1 cellular context compared by ENCODE assay signal in the genomic region with DNA sequence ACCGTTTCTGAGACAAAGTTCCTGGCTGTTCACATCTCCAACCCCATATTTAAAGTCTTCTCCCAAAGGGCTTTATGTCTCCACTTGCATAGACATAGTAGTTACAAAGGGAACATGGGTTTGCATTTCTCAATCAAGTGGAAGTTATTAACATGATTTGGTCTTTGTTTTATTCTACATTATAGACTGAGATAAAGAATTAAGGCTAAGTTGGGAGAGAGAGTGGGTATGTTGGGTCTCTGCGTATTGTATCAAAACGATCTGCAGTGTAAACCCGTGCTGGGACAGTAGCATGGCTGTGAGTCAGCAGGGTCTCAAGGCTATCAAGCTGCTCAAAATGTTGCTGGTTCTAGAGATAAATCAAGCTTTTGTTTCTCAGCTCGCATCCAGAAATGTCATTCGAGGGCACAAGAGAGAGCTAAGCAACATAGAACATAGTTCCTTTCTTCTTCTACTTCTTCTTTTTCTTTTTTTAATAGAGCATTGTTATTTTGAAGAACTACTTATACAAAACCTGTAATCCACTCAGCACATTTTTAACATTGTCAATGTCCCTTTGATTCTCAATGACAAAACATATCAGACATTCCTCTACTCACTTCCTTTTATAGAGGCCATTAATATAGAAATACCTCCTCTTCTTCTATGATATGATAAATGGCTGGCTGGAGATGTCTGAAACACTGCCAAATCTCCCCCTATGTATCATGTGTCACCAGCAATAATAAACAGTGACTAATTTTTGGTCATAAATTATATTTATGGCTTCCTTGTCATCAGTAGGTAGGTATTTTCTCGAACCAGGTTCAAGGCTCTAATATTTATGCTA.
TF ChIP-seq lines count a peak whose summit lies in the region.

No MANE protein-coding gene starts in this region.

TF ChIP-seq in HepG2, 621 proteins besides CTCF, POLR2A, EP300 and RAD21 (continued from another document and continues in another):
- TF ChIP-seq, protein P1, sequence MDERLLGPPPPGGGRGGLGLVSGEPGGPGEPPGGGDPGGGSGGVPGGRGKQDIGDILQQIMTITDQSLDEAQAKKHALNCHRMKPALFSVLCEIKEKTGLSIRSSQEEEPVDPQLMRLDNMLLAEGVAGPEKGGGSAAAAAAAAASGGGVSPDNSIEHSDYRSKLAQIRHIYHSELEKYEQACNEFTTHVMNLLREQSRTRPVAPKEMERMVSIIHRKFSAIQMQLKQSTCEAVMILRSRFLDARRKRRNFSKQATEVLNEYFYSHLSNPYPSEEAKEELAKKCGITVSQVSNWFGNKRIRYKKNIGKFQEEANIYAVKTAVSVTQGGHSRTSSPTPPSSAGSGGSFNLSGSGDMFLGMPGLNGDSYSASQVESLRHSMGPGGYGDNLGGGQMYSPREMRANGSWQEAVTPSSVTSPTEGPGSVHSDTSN (CRISPR knock-in tag; IDR thresholded peaks at IDR 0.05): no peak
- TF ChIP-seq SALL1 (CRISPR knock-in tag; IDR thresholded peaks at IDR 0.05): peak; percentile 42; the same call in 1 of the 2 replicates
- TF ChIP-seq RXRB (CRISPR knock-in tag; IDR thresholded peaks at IDR 0.05; ENCODE audit: borderline replicate concordance): peak; percentile 77
- TF ChIP-seq SOX6 (IDR thresholded peaks at IDR 0.05): no peak
- TF ChIP-seq SOX6 (CRISPR knock-in tag; IDR thresholded peaks at IDR 0.05): peak; percentile 65
- peak; percentile 44; the same call in 1 of the 2 replicates for TF ChIP-seq RBFOX2 (IDR thresholded peaks at IDR 0.05; ENCODE audit: low read depth, low read length)
- TF ChIP-seq, protein P2, sequence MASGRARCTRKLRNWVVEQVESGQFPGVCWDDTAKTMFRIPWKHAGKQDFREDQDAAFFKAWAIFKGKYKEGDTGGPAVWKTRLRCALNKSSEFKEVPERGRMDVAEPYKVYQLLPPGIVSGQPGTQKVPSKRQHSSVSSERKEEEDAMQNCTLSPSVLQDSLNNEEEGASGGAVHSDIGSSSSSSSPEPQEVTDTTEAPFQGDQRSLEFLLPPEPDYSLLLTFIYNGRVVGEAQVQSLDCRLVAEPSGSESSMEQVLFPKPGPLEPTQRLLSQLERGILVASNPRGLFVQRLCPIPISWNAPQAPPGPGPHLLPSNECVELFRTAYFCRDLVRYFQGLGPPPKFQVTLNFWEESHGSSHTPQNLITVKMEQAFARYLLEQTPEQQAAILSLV (CRISPR knock-in tag; IDR thresholded peaks at IDR 0.05; ENCODE audit: borderline replicate concordance): no peak
- 0 out of 2 replicates have a peak, but pooled peaks have one; percentile 20 for TF ChIP-seq ZNF331 (CRISPR knock-in tag; IDR thresholded peaks at IDR 0.05)
- TF ChIP-seq HOXA3 (CRISPR knock-in tag; IDR thresholded peaks at IDR 0.05): peak; percentile 31; the same call in 1 of the 2 replicates
- TF ChIP-seq ZNF556 (CRISPR knock-in tag; IDR thresholded peaks at IDR 0.05; ENCODE audit: borderline replicate concordance): no peak
- TF ChIP-seq, protein P3, sequence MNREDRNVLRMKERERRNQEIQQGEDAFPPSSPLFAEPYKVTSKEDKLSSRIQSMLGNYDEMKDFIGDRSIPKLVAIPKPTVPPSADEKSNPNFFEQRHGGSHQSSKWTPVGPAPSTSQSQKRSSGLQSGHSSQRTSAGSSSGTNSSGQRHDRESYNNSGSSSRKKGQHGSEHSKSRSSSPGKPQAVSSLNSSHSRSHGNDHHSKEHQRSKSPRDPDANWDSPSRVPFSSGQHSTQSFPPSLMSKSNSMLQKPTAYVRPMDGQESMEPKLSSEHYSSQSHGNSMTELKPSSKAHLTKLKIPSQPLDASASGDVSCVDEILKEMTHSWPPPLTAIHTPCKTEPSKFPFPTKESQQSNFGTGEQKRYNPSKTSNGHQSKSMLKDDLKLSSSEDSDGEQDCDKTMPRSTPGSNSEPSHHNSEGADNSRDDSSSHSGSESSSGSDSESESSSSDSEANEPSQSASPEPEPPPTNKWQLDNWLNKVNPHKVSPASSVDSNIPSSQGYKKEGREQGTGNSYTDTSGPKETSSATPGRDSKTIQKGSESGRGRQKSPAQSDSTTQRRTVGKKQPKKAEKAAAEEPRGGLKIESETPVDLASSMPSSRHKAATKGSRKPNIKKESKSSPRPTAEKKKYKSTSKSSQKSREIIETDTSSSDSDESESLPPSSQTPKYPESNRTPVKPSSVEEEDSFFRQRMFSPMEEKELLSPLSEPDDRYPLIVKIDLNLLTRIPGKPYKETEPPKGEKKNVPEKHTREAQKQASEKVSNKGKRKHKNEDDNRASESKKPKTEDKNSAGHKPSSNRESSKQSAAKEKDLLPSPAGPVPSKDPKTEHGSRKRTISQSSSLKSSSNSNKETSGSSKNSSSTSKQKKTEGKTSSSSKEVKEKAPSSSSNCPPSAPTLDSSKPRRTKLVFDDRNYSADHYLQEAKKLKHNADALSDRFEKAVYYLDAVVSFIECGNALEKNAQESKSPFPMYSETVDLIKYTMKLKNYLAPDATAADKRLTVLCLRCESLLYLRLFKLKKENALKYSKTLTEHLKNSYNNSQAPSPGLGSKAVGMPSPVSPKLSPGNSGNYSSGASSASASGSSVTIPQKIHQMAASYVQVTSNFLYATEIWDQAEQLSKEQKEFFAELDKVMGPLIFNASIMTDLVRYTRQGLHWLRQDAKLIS (CRISPR knock-in tag; IDR thresholded peaks at IDR 0.05): peak; percentile 39; the same call in 1 of the 2 replicates
- TF ChIP-seq, protein P4, sequence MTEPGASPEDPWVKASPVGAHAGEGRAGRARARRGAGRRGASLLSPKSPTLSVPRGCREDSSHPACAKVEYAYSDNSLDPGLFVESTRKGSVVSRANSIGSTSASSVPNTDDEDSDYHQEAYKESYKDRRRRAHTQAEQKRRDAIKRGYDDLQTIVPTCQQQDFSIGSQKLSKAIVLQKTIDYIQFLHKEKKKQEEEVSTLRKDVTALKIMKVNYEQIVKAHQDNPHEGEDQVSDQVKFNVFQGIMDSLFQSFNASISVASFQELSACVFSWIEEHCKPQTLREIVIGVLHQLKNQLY (CRISPR knock-in tag; IDR thresholded peaks at IDR 0.05): no peak
- TF ChIP-seq ARNT (IDR thresholded peaks at IDR 0.05): no peak
- TF ChIP-seq, protein P5, sequence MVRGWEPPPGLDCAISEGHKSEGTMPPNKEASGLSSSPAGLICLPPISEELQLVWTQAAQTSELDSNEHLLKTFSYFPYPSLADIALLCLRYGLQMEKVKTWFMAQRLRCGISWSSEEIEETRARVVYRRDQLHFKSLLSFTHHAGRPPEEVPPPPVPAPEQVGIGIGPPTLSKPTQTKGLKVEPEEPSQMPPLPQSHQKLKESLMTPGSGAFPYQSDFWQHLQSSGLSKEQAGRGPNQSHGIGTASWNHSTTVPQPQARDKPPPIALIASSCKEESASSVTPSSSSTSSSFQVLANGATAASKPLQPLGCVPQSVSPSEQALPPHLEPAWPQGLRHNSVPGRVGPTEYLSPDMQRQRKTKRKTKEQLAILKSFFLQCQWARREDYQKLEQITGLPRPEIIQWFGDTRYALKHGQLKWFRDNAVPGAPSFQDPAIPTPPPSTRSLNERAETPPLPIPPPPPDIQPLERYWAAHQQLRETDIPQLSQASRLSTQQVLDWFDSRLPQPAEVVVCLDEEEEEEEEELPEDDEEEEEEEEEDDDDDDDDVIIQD (CRISPR knock-in tag; IDR thresholded peaks at IDR 0.05; ENCODE audit: low read depth): peak; percentile 48; the same call in 1 of the 2 replicates
- peak; percentile 41; the same call in 1 of the 2 replicates for TF ChIP-seq CREM (IDR thresholded peaks at IDR 0.05)
- TF ChIP-seq CREM (CRISPR knock-in tag; IDR thresholded peaks at IDR 0.05): no peak
- no peak for TF ChIP-seq ZNF674 (CRISPR knock-in tag; IDR thresholded peaks at IDR 0.05; ENCODE audit: low read depth)
- TF ChIP-seq MXI1 (IDR thresholded peaks at IDR 0.05; ENCODE audit: borderline replicate concordance, low read depth, low read length): peak; percentile 27; the same call in 1 of the 3 replicates
- TF ChIP-seq ZNF337 (CRISPR knock-in tag; IDR thresholded peaks at IDR 0.05; ENCODE audit: borderline replicate concordance, low read depth): no peak
- 0 out of 2 replicates have a peak, but pooled peaks have one; percentile 52 for TF ChIP-seq ZNF792 (CRISPR knock-in tag; IDR thresholded peaks at IDR 0.05)
- TF ChIP-seq KLF15 (CRISPR knock-in tag; IDR thresholded peaks at IDR 0.05; ENCODE audit: borderline replicate concordance): no peak
- peak; percentile 41; the same call in 1 of the 2 replicates for TF ChIP-seq ZBTB7B (CRISPR knock-in tag; IDR thresholded peaks at IDR 0.05)
- TF ChIP-seq KAT7 (CRISPR knock-in tag; IDR thresholded peaks at IDR 0.05; ENCODE audit: borderline replicate concordance): 0 out of 2 replicates have a peak, but pooled peaks have one; percentile 38
- TF ChIP-seq, protein P6, sequence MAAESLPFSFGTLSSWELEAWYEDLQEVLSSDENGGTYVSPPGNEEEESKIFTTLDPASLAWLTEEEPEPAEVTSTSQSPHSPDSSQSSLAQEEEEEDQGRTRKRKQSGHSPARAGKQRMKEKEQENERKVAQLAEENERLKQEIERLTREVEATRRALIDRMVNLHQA (CRISPR knock-in tag; IDR thresholded peaks at IDR 0.05): no peak
- TF ChIP-seq TBL1XR1 (IDR thresholded peaks at IDR 0.05; ENCODE audit: borderline replicate concordance, low read length, partially characterized antibody): no peak
- TF ChIP-seq, protein P7, sequence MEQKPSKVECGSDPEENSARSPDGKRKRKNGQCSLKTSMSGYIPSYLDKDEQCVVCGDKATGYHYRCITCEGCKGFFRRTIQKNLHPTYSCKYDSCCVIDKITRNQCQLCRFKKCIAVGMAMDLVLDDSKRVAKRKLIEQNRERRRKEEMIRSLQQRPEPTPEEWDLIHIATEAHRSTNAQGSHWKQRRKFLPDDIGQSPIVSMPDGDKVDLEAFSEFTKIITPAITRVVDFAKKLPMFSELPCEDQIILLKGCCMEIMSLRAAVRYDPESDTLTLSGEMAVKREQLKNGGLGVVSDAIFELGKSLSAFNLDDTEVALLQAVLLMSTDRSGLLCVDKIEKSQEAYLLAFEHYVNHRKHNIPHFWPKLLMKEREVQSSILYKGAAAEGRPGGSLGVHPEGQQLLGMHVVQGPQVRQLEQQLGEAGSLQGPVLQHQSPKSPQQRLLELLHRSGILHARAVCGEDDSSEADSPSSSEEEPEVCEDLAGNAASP (CRISPR knock-in tag; IDR thresholded peaks at IDR 0.05; ENCODE audit: borderline replicate concordance): peak; percentile 95; the same call in 1 of the 2 replicates
- peak; percentile 68; the same call in 1 of the 2 replicates for TF ChIP-seq POLR2G (IDR thresholded peaks at IDR 0.05; ENCODE audit: low read depth, low read length)
- peak; percentile 37 for TF ChIP-seq ASH2L (IDR thresholded peaks at IDR 0.05; ENCODE audit: insufficient read length, low read depth, low read length)
- TF ChIP-seq ZNF75D (CRISPR knock-in tag; IDR thresholded peaks at IDR 0.05; ENCODE audit: borderline replicate concordance): no peak
- no peak for TF ChIP-seq GATAD1 (CRISPR knock-in tag; IDR thresholded peaks at IDR 0.05)
- TF ChIP-seq MAF1 (CRISPR knock-in tag; IDR thresholded peaks at IDR 0.05; ENCODE audit: borderline replicate concordance): no peak
- TF ChIP-seq, protein P8, sequence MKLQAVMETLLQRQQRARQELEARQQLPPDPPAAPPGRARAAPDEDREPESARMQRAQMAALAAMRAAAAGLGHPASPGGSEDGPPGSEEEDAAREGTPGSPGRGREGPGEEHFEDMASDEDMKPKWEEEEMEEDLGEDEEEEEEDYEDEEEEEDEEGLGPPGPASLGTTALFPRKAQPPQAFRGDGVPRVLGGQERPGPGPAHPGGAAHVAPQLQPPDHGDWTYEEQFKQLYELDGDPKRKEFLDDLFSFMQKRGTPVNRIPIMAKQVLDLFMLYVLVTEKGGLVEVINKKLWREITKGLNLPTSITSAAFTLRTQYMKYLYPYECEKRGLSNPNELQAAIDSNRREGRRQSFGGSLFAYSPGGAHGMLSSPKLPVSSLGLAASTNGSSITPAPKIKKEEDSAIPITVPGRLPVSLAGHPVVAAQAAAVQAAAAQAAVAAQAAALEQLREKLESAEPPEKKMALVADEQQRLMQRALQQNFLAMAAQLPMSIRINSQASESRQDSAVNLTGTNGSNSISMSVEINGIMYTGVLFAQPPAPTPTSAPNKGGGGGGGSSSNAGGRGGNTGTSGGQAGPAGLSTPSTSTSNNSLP (IDR thresholded peaks at IDR 0.05; ENCODE audit: low read depth, low read length): peak; percentile 38; the same call in 1 of the 2 replicates
- TF ChIP-seq, protein P9, sequence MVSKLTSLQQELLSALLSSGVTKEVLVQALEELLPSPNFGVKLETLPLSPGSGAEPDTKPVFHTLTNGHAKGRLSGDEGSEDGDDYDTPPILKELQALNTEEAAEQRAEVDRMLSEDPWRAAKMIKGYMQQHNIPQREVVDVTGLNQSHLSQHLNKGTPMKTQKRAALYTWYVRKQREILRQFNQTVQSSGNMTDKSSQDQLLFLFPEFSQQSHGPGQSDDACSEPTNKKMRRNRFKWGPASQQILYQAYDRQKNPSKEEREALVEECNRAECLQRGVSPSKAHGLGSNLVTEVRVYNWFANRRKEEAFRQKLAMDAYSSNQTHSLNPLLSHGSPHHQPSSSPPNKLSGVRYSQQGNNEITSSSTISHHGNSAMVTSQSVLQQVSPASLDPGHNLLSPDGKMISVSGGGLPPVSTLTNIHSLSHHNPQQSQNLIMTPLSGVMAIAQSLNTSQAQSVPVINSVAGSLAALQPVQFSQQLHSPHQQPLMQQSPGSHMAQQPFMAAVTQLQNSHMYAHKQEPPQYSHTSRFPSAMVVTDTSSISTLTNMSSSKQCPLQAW (CRISPR knock-in tag; IDR thresholded peaks at IDR 0.05): no peak
- TF ChIP-seq, protein P10, sequence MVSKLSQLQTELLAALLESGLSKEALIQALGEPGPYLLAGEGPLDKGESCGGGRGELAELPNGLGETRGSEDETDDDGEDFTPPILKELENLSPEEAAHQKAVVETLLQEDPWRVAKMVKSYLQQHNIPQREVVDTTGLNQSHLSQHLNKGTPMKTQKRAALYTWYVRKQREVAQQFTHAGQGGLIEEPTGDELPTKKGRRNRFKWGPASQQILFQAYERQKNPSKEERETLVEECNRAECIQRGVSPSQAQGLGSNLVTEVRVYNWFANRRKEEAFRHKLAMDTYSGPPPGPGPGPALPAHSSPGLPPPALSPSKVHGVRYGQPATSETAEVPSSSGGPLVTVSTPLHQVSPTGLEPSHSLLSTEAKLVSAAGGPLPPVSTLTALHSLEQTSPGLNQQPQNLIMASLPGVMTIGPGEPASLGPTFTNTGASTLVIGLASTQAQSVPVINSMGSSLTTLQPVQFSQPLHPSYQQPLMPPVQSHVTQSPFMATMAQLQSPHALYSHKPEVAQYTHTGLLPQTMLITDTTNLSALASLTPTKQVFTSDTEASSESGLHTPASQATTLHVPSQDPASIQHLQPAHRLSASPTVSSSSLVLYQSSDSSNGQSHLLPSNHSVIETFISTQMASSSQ (IDR thresholded peaks at IDR 0.05; ENCODE audit: low read depth): peak; percentile 71
- TF ChIP-seq, protein P10 (CRISPR knock-in tag; IDR thresholded peaks at IDR 0.05; ENCODE audit: borderline replicate concordance): 0 out of 2 replicates have a peak, but pooled peaks have one; percentile 12
- TF ChIP-seq ZSCAN9 (CRISPR knock-in tag; IDR thresholded peaks at IDR 0.05; ENCODE audit: borderline replicate concordance): peak; percentile 49; the same call in 1 of the 2 replicates
